In genomic region chr5:76555114-76555513, GRCh38 we compare ENCODE assay signal across 21 cellular contexts.
A peak's percentile ranks its signal among the peaks of the same experiment; 100 is the strongest.
DNase-seq lines count a peak whose midpoint lies in the region; ATAC-seq and TF ChIP-seq lines count a peak whose summit lies in the region.
"Had no signal": no experiment of that assay in that cellular context is flagged by ENCODE, and none has a peak within 500 bp of the region (broad histone marks: within the 10 kb centered on the region; RNA-seq: fewer than 3 reads in every experiment).

No MANE protein-coding gene starts in this region.

- no peaks in the 10 kb centered on the region for H3K9me3 Mint-ChIP-seq in CD4-positive, alpha-beta T cell
- no peaks in the 10 kb centered on the region for H3K9me3 Mint-ChIP-seq in CD4-positive, alpha-beta memory T cell
- H3K9me3 Mint-ChIP-seq in natural killer cell = no peaks in the 10 kb centered on the region

- POLR2A ChIA-PET in CD4-positive, alpha-beta T cell (lab: Charles Lee) = interaction anchor here (0.9 kb wide), 1 partner anchor 8 kb away, joined by 3 read pairs; no protein-coding TSS in a partner anchor
- POLR2A ChIA-PET in CD4-positive, alpha-beta memory T cell (lab: Charles Lee; ENCODE audit: partially characterized antibody) = interaction anchor here (1.0 kb wide), 1 partner anchor 12 kb away, joined by 3 read pairs; no protein-coding TSS in a partner anchor

- H3K27me3 Mint-ChIP-seq in CD4-positive, alpha-beta T cell = no peaks in the 10 kb centered on the region
- H3K27me3 Mint-ChIP-seq in CD4-positive, alpha-beta memory T cell = no peaks in the 10 kb centered on the region
- H3K27me3 Mint-ChIP-seq in T-helper 17 cell = no peaks in the 10 kb centered on the region
- no peaks in the 10 kb centered on the region for H3K27me3 Mint-ChIP-seq in natural killer cell (ENCODE audit: low read depth in 2 of 2)

- H4K20me1 ChIP-seq in osteoblast (ENCODE audit: insufficient read depth, low read length) = no peaks in the 10 kb centered on the region

- peaks cover 36% of the 10 kb centered on the region for H3K36me3 Mint-ChIP-seq in CD4-positive, alpha-beta T cell (ENCODE audit: low read depth)
- H3K36me3 Mint-ChIP-seq in CD4-positive, alpha-beta memory T cell = peaks cover 18 to 19% of the 10 kb centered on the region in 2 donors
- H3K36me3 Mint-ChIP-seq in T-helper 17 cell (ENCODE audit: low read depth) (peaks cover 6% of the 10 kb centered on the region), natural killer cell (no peaks in the 10 kb centered on the region)

- H3K27me3 ChIP-seq in CD4-positive, alpha-beta T cell (ENCODE audit: control insufficient read depth, insufficient read depth, low read length) = no peaks in the 10 kb centered on the region
- H3K27me3 ChIP-seq in CD4-positive, alpha-beta memory T cell (ENCODE audit: insufficient read depth, low read length) = no peaks in the 10 kb centered on the region
- no peaks in the 10 kb centered on the region for H3K27me3 ChIP-seq in osteoblast (ENCODE audit: insufficient read depth, low read length)
- H3K27me3 ChIP-seq: BLaER1 had no signal

- DNase-seq in CD4-positive, alpha-beta T cell = no peak
- no peak for DNase-seq in CD4-positive, alpha-beta memory T cell
- DNase-seq in T-helper 17 cell (no peak), natural killer cell (no peak), AG08396 (ENCODE audit: low spot score) (no peak), osteoblast (ENCODE audit: insufficient read length, low spot score, missing footprints) (no peak), NCI-H1417 treated with DMSO at 0.1 percent for 48 hours (lab: John Stamatoyannopoulos, UW) (no peak)
- DNase-seq: DMS53, GDM1, MM.1S, NCI-H1092, NCI-H1436 treated with DMSO at 0.1 percent for 48 hours, NCI-H2029, NCI-H2227 treated with DMSO at 0.1 percent for 48 hours, NCI-H510A, NCI-H748 treated with DMSO at 0.1 percent for 48 hours, SIG-M5, SK-N-SH had no signal

- H3K36me3 ChIP-seq in CD4-positive, alpha-beta memory T cell (ENCODE audit: insufficient read depth, low read length) = no peaks in the 10 kb centered on the region
- H3K36me3 ChIP-seq in osteoblast (ENCODE audit: insufficient read depth, low read length) = no peaks in the 10 kb centered on the region

- no peak overlapping the region for H3K27ac ChIP-seq in CD4-positive, alpha-beta T cell (ENCODE audit: low read depth, low read length)
- no peak overlapping the region for H3K27ac ChIP-seq in CD4-positive, alpha-beta memory T cell (ENCODE audit: low read depth, low read length)
- no peak overlapping the region for H3K27ac ChIP-seq in osteoblast (ENCODE audit: low read depth, low read length)
- H3K27ac ChIP-seq: BLaER1 had no signal

- H3K79me2 ChIP-seq in osteoblast (ENCODE audit: insufficient read depth, low read length) = no peaks in the 10 kb centered on the region

- CTCF ChIA-PET in CD4-positive, alpha-beta T cell (lab: Charles Lee) = interaction anchor here (1.0 kb wide), 1 partner anchor 28 kb away, joined by 3 read pairs; no protein-coding TSS in a partner anchor
- CTCF ChIA-PET in CD4-positive, alpha-beta memory T cell (lab: Charles Lee; ENCODE audit: partially characterized antibody) = interaction anchor here (2.0 kb wide), 1 partner anchor 11 kb away, joined by 8 read pairs; no protein-coding TSS in a partner anchor

- TF ChIP-seq CTCF in CD4-positive, alpha-beta T cell (IDR thresholded peaks at IDR 0.05) = no peak
- TF ChIP-seq CTCF in natural killer cell (IDR thresholded peaks at IDR 0.05) (no peak), osteoblast (IDR thresholded peaks at IDR 0.05; ENCODE audit: extremely low read depth, low read depth, low read length) (no peak)

- no peak overlapping the region for H2AFZ ChIP-seq in osteoblast (ENCODE audit: low read length)

- peaks cover 24% of the 10 kb centered on the region for H3K4me1 ChIP-seq in CD4-positive, alpha-beta memory T cell (ENCODE audit: insufficient read depth, low read length)
- H3K4me1 ChIP-seq in osteoblast (ENCODE audit: insufficient read depth, low read length) = no peaks in the 10 kb centered on the region

- ATAC-seq in CD4-positive, alpha-beta T cell (ENCODE audit: poor library complexity) = no peak
- no peak for ATAC-seq in T-helper 17 cell
- peak; percentile 51 to 55 (median 52) for ATAC-seq in natural killer cell
- ATAC-seq: HepG2, K562 had no signal

- H3K9me3 ChIP-seq in CD4-positive, alpha-beta T cell (ENCODE audit: control insufficient read depth, low read length) = no peaks in the 10 kb centered on the region
- H3K9me3 ChIP-seq in CD4-positive, alpha-beta memory T cell (ENCODE audit: control insufficient read depth in 1 of 2, low read length in 2 of 2) = no peaks in the 10 kb centered on the region
- H3K9me3 ChIP-seq in T-helper 17 cell (ENCODE audit: control insufficient read depth, low read length, poor library complexity, severe bottlenecking) = no peaks in the 10 kb centered on the region
- H3K9me3 ChIP-seq in osteoblast (ENCODE audit: low read depth, low read length) = no peaks in the 10 kb centered on the region
- H3K9me3 ChIP-seq: SK-N-SH had no signal

- no peak overlapping the region for H3K4me3 ChIP-seq in CD4-positive, alpha-beta memory T cell (ENCODE audit: low read length in 2 of 2)
- no peak overlapping the region for H3K4me3 ChIP-seq in osteoblast (ENCODE audit: insufficient read depth, low read length)
- H3K4me3 ChIP-seq: BLaER1, K562 had no signal

- H3K27ac Mint-ChIP-seq in CD4-positive, alpha-beta T cell = peak overlapping the region; percentile 8
- peak overlapping the region; percentile 2 to 63 (median 43) for H3K27ac Mint-ChIP-seq in CD4-positive, alpha-beta memory T cell
- H3K27ac Mint-ChIP-seq in T-helper 17 cell = peak overlapping the region; percentile 63
- peak overlapping the region; percentile 54 to 83 for H3K27ac Mint-ChIP-seq in natural killer cell

- intact Hi-C loops in CD4-positive, alpha-beta T cell (cut with DNase I, micrococcal nuclease) = no loop called here
- intact Hi-C loops in CD4-positive, alpha-beta memory T cell (cut with micrococcal nuclease) = no loop called here
- intact Hi-C loops in natural killer cell (cut with micrococcal nuclease) = no loop called here

- H3K4me3 Mint-ChIP-seq in CD4-positive, alpha-beta T cell = no peak overlapping the region
- H3K4me3 Mint-ChIP-seq in CD4-positive, alpha-beta memory T cell = no peak overlapping the region
- no peak overlapping the region for H3K4me3 Mint-ChIP-seq in T-helper 17 cell
- peak overlapping the region; percentile 14 for H3K4me3 Mint-ChIP-seq in natural killer cell

- peaks cover 43% of the 10 kb centered on the region for H3K4me1 Mint-ChIP-seq in CD4-positive, alpha-beta T cell (ENCODE audit: low read depth)
- peaks cover 31 to 62% (median 49%) of the 10 kb centered on the region in 4 donors for H3K4me1 Mint-ChIP-seq in CD4-positive, alpha-beta memory T cell
- H3K4me1 Mint-ChIP-seq in T-helper 17 cell (peaks cover 37% of the 10 kb centered on the region), natural killer cell (peaks cover 64 to 73% of the 10 kb centered on the region in 2 donors)

- H3K4me2 ChIP-seq in osteoblast (ENCODE audit: insufficient read depth, low read length) = no peak overlapping the region
- H3K4me2 ChIP-seq: BLaER1, SK-N-SH had no signal

Comparison
In these comparisons a context has a peak if more than half of its experiments do, and no peak if none do; other contexts are left out.
1. ATAC-seq: peak in natural killer cell (3 of 3); none in CD4-positive, alpha-beta T cell (single experiment) and T-helper 17 cell (single experiment).
2. H3K27ac Mint-ChIP-seq: peak in every context shown above with its lines; median percentile 68 in natural killer cell; 63 in T-helper 17 cell; 43 in CD4-positive, alpha-beta memory T cell; 8 in CD4-positive, alpha-beta T cell.